ENCODE assay signal across 16 cellular contexts in the genomic region with DNA sequence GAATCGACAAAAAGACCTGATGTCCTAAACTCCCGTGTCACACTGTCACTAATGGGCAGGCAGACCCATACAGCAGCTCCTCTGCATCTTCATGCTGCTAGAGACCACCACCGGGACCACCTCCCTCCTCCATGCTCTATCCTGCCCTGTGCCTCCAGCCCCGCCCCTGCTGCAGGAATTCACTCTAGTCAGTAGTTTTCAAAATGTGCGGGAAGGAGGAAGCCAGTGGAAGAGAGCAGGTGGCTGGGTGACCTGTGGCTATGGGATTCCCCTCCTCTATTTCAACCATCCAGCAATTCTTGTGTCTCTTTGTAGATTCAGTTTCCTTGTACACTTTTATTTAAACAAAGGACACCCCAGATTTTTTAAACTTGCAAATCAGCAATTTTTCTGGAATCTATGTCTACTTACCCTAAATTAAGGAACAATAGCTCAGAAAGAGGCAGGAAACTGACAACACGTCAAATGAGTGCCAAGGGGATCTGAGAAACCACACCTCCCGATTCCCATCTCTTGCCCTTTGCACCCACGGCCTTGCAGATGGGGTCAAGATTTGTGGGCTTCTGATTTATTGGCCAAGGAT. TPM values are rescaled to one million over a fixed set of nuclear protein-coding genes. Genes with fewer than 3 reads are reported as not detected.
DNase-seq lines count a peak whose midpoint lies in the region; ATAC-seq and TF ChIP-seq lines count a peak whose summit lies in the region.
"Had no signal": no experiment of that assay in that cellular context is flagged by ENCODE, and none has a peak within 500 bp of the region (broad histone marks: within the 10 kb centered on the region; RNA-seq: fewer than 3 reads in every experiment).

No MANE protein-coding gene starts in this region.

- H2BK15ac ChIP-seq in IMR-90 (ENCODE audit: low read depth, low read length), result no peak overlapping the region

- no peak for ATAC-seq in IMR-90 (ENCODE audit: low read depth)
- ATAC-seq in GM21367 (IDR thresholded peaks at IDR 0.05; ENCODE audit: unreplicated experiment), result no peak
- ATAC-seq in GM18511 (IDR thresholded peaks at IDR 0.05; ENCODE audit: unreplicated experiment), result no peak
- ATAC-seq in HG03159 (IDR thresholded peaks at IDR 0.05; ENCODE audit: unreplicated experiment), result no peak

- H3K27me3 Mint-ChIP-seq in brain (peaks cover 3% of the 10 kb centered on the region), nephron progenitor cell (ENCODE audit: low read depth, poor library complexity) (peaks cover 2% of the 10 kb centered on the region)

- no TSS peak for BruUV-seq in IMR-90 (replicated peaks; lab: Mats Ljungman, UMichigan)

- peak overlapping the region; percentile 34; the same call in 1 of the 2 replicates for H2BK120ac ChIP-seq in IMR-90 (ENCODE audit: low read depth, low read length)

- H4K5ac ChIP-seq in IMR-90 (ENCODE audit: low read depth, low read length), result no peak overlapping the region

- H3K9me3 ChIP-seq in BLaER1 (no peaks in the 10 kb centered on the region), IMR-90 (ENCODE audit: control insufficient read depth, insufficient read depth, low read length) (no peaks in the 10 kb centered on the region)

- in situ Hi-C loops in IMR-90 (cut with MboI; ENCODE audit: low sequenced_read_pairs), result no loop called here

- WGBS in IMR-90 (ENCODE audit: extremely low coverage in 2 of 2, insufficient read length in 1 of 2), 2 experiments, result 100% methylated on average over 2 of the region's 8 CpGs; no CpG with 5 or more reads in 1 of the 2 experiments

- H3K4ac ChIP-seq in IMR-90 (ENCODE audit: low read depth, low read length), result 0 out of 2 replicates have a peak overlapping the region, but pooled peaks have one; percentile 7

- no peak overlapping the region for H2BK5ac ChIP-seq in IMR-90 (ENCODE audit: low read depth, low read length, poor library complexity, severe bottlenecking)

- peak overlapping the region; percentile 14 for H2AFZ ChIP-seq in IMR-90 (replicated peaks; ENCODE audit: low read length, poor library complexity)

- no peaks in the 10 kb centered on the region for H3K36me3 ChIP-seq in BLaER1
- no peaks in the 10 kb centered on the region for H3K36me3 ChIP-seq in IMR-90 (ENCODE audit: control insufficient read depth, insufficient read depth, low read length)

- DNase-seq in IMR-90 (no peak), nephron progenitor cell (no peak), HK-2 (ENCODE audit: unreplicated experiment) (no peak)
- DNase-seq: activated gamma-delta T cell treated with Interleukin-2 at 50 U/mL for 16 hours; NCI-H1092 treated with DMSO at 0.1 percent for 48 hours; NCI-H226; stimulated activated CD4-positive, alpha-beta T cell treated with anti-CD3 and anti-CD28 coated beads, Interleukin-2, amount 100 ng/mL, for 24 hours had no signal

- no peak overlapping the region for H4K91ac ChIP-seq in IMR-90 (ENCODE audit: insufficient read depth, low read depth, low read length)

- H2AK9ac ChIP-seq in IMR-90 (replicated peaks; ENCODE audit: low read depth, low read length, poor library complexity), result peak overlapping the region; percentile 8

- H3K27me3 ChIP-seq in BLaER1, result no peaks in the 10 kb centered on the region
- H3K27me3 ChIP-seq in IMR-90 (ENCODE audit: control insufficient read depth, insufficient read depth, low read length), result no peaks in the 10 kb centered on the region

- CTCF ChIA-PET in IMR-90 (lab: Yijun Ruan, JAX), result interaction anchor here (1.4 kb wide), 1 partner anchor 8 kb away, joined by 4 read pairs; no protein-coding TSS in a partner anchor

- TF ChIP-seq CTCF in IMR-90 (conservative IDR thresholded peaks at IDR 0.05; ENCODE audit: low read depth, low read length), result no peak
- TF ChIP-seq CTCF in brain (conservative IDR thresholded peaks at IDR 0.05), result no peak
- no peak for TF ChIP-seq CTCF in nephron progenitor cell (IDR thresholded peaks at IDR 0.05)

- H3K56ac ChIP-seq in IMR-90 (ENCODE audit: extremely low read depth, insufficient read depth, low read length), result no peak overlapping the region

- H2AK5ac ChIP-seq in IMR-90 (ENCODE audit: low read depth, low read length), result no peak overlapping the region

- no peak overlapping the region for H3K9ac ChIP-seq in BLaER1
- no peak overlapping the region for H3K9ac ChIP-seq in IMR-90 (ENCODE audit: low read depth, low read length)

- H3K9me3 Mint-ChIP-seq in brain (peaks cover 0 to 3% (median 0%) of the 10 kb centered on the region in 5 experiments), nephron progenitor cell (no peaks in the 10 kb centered on the region)
- H3K9me3 Mint-ChIP-seq: neural crest cell had no signal

- H3K36me3 Mint-ChIP-seq in brain, result peaks cover 3% of the 10 kb centered on the region
- no peaks in the 10 kb centered on the region for H3K36me3 Mint-ChIP-seq in nephron progenitor cell (ENCODE audit: low read depth)

- H3K4me2 ChIP-seq in BLaER1 (peak overlapping the region; percentile 27; the same call in 1 of the 2 replicates), IMR-90 (ENCODE audit: low read depth, low read length) (no peak overlapping the region)

- TF ChIP-seq POLR2A in IMR-90 (IDR thresholded peaks at IDR 0.05; ENCODE audit: low read depth, low read length), result no peak

- POLR2A ChIA-PET in IMR-90 (lab: Charles Lee; ENCODE audit: unreplicated experiment), result no interaction called here

- peaks cover 44% of the 10 kb centered on the region for H3K4me1 ChIP-seq in BLaER1
- peaks cover 15% of the 10 kb centered on the region for H3K4me1 ChIP-seq in IMR-90 (ENCODE audit: control insufficient read depth, insufficient read depth, low read length)

- H3K23ac ChIP-seq in IMR-90 (ENCODE audit: low read depth, low read length), result no peak overlapping the region

- no peaks in the 10 kb centered on the region for H4K20me1 ChIP-seq in BLaER1
- no peaks in the 10 kb centered on the region for H4K20me1 ChIP-seq in IMR-90 (ENCODE audit: insufficient read depth, low read length)

- H3K27ac Mint-ChIP-seq in brain, result peak overlapping the region in 4 of 5 experiments; percentile 49 to 93 (median 84)
- peak overlapping the region; percentile 98 for H3K27ac Mint-ChIP-seq in nephron progenitor cell

- no peak overlapping the region for H3K4me3 ChIP-seq in BLaER1
- no peak overlapping the region for H3K4me3 ChIP-seq in IMR-90 (ENCODE audit: insufficient read depth, low read depth, low read length)

- no peaks in the 10 kb centered on the region for H3K79me1 ChIP-seq in IMR-90 (ENCODE audit: low read depth in 1 of 2, low read length in 2 of 2)

- no peaks in the 10 kb centered on the region for H3K9me1 ChIP-seq in IMR-90 (ENCODE audit: insufficient read depth, low read length)

- peaks cover 70% of the 10 kb centered on the region for H3K4me1 Mint-ChIP-seq in brain
- H3K4me1 Mint-ChIP-seq in nephron progenitor cell, result peaks cover 82% of the 10 kb centered on the region

- H4K8ac ChIP-seq in IMR-90 (ENCODE audit: low read depth in 2 of 2, low read length in 2 of 2), result no peak overlapping the region

- H2BK20ac ChIP-seq in IMR-90 (ENCODE audit: low read depth, low read length), result no peak overlapping the region

- dilution Hi-C loops in IMR-90 (cut with HindIII; ENCODE audit: low sequenced_read_pairs, unreplicated experiment), result no loop called here

- intact Hi-C loops in IMR-90 (cut with micrococcal nuclease), result no loop called here

- no peak overlapping the region for H3K18ac ChIP-seq in IMR-90 (ENCODE audit: low read depth, low read length)

- H3K27ac ChIP-seq in BLaER1 (no peak overlapping the region), IMR-90 (ENCODE audit: insufficient read depth, low read length) (no peak overlapping the region)
- H3K27ac ChIP-seq: SK-N-MC had no signal

- H3K4me3 Mint-ChIP-seq in brain, result no peak overlapping the region
- peak overlapping the region; percentile 62 for H3K4me3 Mint-ChIP-seq in nephron progenitor cell

- no peak for TF ChIP-seq RAD21 in IMR-90 (IDR thresholded peaks at IDR 0.05; ENCODE audit: low read length)

- no peak overlapping the region for H3K14ac ChIP-seq in IMR-90 (replicated peaks; ENCODE audit: low read depth, low read length)

TF ChIP-seq in IMR-90, 13 proteins besides CTCF, POLR2A, EP300 and RAD21:
- TF ChIP-seq, protein P1, sequence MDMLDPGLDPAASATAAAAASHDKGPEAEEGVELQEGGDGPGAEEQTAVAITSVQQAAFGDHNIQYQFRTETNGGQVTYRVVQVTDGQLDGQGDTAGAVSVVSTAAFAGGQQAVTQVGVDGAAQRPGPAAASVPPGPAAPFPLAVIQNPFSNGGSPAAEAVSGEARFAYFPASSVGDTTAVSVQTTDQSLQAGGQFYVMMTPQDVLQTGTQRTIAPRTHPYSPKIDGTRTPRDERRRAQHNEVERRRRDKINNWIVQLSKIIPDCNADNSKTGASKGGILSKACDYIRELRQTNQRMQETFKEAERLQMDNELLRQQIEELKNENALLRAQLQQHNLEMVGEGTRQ (IDR thresholded peaks at IDR 0.05; ENCODE audit: low read depth, low read length), result no peak
- TF ChIP-seq MAFK (IDR thresholded peaks at IDR 0.05; ENCODE audit: low read depth, low read length), result peak; percentile 23; the same call in 1 of the 2 replicates

RNA-seq across cellular contexts. Expression of a gene that starts 20.4 kb away (rescaled TPM):
- total RNA-seq in IMR-90 (2012; rRNA removed), result 0.28 TPM in 1 of 2 replicates, not detected in the other
- polyA plus RNA-seq in IMR-90 (2012; rRNA removed) (1.4 TPM in 2 replicates), brain (ENCODE audit: insufficient read depth, low read depth, low replicate concordance) (4.2 TPM)
- 0.55 and 0.97 TPM in 2 replicates for polyA plus RNA-seq in IMR-90 (2012; cell fraction: cytosol; rRNA removed)
- polyA plus RNA-seq in IMR-90 (2012; cell fraction: nucleus; rRNA removed; ENCODE audit: low replicate concordance), result 0.26 and 1.5 TPM in 2 replicates
- total RNA-seq: liver, ureter had no signal
